ENCODE assay signal across 8 cellular contexts in the genomic region with DNA sequence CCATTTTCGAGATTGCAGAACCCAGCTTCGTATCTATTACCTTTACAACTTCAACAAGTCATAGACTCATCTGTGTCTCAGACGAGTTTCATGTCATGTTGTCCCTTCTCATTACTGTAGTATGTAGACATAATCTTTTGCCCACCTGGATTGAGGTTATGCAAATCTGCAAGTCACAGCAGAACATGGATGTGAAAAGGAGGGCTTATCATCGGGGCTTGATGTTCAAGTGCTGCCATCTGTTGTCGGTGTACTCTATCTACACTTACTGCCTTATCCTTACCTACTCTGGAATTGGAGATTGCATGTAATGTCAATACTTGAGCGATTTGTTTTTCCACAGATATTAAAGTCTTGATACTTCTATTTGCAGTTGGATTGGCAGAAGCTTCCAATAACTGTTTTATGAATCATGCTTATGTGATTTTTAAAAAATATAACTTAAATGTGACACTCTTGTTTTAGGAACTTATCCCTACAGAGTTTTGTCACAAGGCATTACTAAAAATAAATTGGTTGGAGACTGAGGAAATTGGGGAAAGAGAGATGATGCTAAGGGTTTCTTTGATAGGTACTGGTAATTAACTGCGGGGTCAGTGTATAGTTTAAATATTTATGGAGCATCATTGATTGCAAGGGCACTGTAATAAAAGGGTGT. TPM values are rescaled to one million over a fixed set of nuclear protein-coding genes. Genes with fewer than 3 reads are reported as not detected.
DNase-seq lines count a peak whose midpoint lies in the region; ATAC-seq and TF ChIP-seq lines count a peak whose summit lies in the region.

No MANE protein-coding gene starts in this region.

- peaks cover under 1% of the 10 kb centered on the region for H3K4me1 ChIP-seq in endodermal cell (ENCODE audit: control insufficient read depth, insufficient read depth, low read length)

- no peak overlapping the region for H3K4me3 Mint-ChIP-seq in endodermal cell
- H3K4me3 Mint-ChIP-seq in naive B cell, result peak overlapping the region in 1 of 8 donors; percentile 78

- peak overlapping the region; percentile 32 for H3K27ac Mint-ChIP-seq in endodermal cell
- H3K27ac Mint-ChIP-seq in naive B cell, result peak overlapping the region in 1 of 6 donors; percentile 41

- no peaks in the 10 kb centered on the region for H3K9me3 ChIP-seq in endodermal cell (ENCODE audit: control insufficient read depth, low read length)

- H3K4me3 ChIP-seq in endodermal cell (ENCODE audit: low read length), result no peak overlapping the region

- H3K27ac ChIP-seq in VCaP (no peak overlapping the region), endodermal cell (ENCODE audit: low read depth, low read length) (no peak overlapping the region)

- WGBS in endodermal cell (ENCODE audit: insufficient coverage in 1 of 2, insufficient read length in 1 of 2), 2 experiments, result 41 to 43% methylated on average over 2 to 7 of the region's 7 CpGs

- H3K4me1 Mint-ChIP-seq in endodermal cell (peaks cover 20% of the 10 kb centered on the region), naive B cell (peaks cover 17 to 31% (median 29%) of the 10 kb centered on the region in 3 donors)

- peaks cover under 1% of the 10 kb centered on the region for H3K36me3 ChIP-seq in endodermal cell (ENCODE audit: control insufficient read depth, insufficient read depth, low read length)

- no peaks in the 10 kb centered on the region for H3K27me3 Mint-ChIP-seq in endodermal cell (ENCODE audit: insufficient read depth)
- peaks cover 5 to 22% (median 20%) of the 10 kb centered on the region in 3 donors for H3K27me3 Mint-ChIP-seq in naive B cell

- H3K27me3 ChIP-seq in endodermal cell (ENCODE audit: control insufficient read depth, insufficient read depth, low read length, poor library complexity, severe bottlenecking), result no peaks in the 10 kb centered on the region

- no peak overlapping the region for H3K9ac ChIP-seq in endodermal cell (ENCODE audit: extremely low read depth, low read length, poor library complexity, severe bottlenecking)

- H3K36me3 Mint-ChIP-seq in endodermal cell (ENCODE audit: low read depth) (peaks cover 4% of the 10 kb centered on the region), naive B cell (no peaks in the 10 kb centered on the region)

- H3K9me3 Mint-ChIP-seq in endodermal cell (peaks cover 8% of the 10 kb centered on the region), naive B cell (no peaks in the 10 kb centered on the region)

- ATAC-seq in GM19372 (IDR thresholded peaks at IDR 0.05; ENCODE audit: low read depth, unreplicated experiment) (peak; percentile 37), HG03196 (IDR thresholded peaks at IDR 0.05; ENCODE audit: unreplicated experiment) (peak; percentile 44), naive B cell (ENCODE audit: low read depth in 2 of 2) (peak; percentile 19 to 33)

- peak; percentile 42 for DNase-seq in DMS53 treated with DMSO at 0.1 percent for 48 hours (lab: John Stamatoyannopoulos, UW; ENCODE audit: unreplicated experiment)
- DNase-seq in NCI-H2171 (lab: John Stamatoyannopoulos, UW), result peak; percentile 56
- peak; percentile 71 for DNase-seq in endodermal cell
- peak; percentile 48 for DNase-seq in naive B cell
- no peak for DNase-seq in cortex of kidney (lab: John Stamatoyannopoulos, UW)

- TF ChIP-seq CTCF in VCaP (conservative IDR thresholded peaks at IDR 0.05) (peak; percentile 88), endodermal cell (conservative IDR thresholded peaks at IDR 0.05) (peak; percentile 83)

RNA-seq across cellular contexts. Expression of gene GOPC, which starts 3.0 kb away (rescaled TPM):
- 10 to 100 TPM; 28.4 to 30.3 TPM for total RNA-seq in endodermal cell
- polyA plus RNA-seq in endodermal cell (2013, experiment 1 of 2), result 23.3 TPM
- polyA plus RNA-seq in endodermal cell (2013, experiment 2 of 2), result 22.4 TPM
- 10 to 100 TPM in 4 of 6 donors, 1 to 10 TPM in 2; 7.0 to 14.0 (median 11.5) TPM for polyA plus RNA-seq in naive B cell (ENCODE audit: low read depth in 6 of 6)
